In genomic region chr19:51030631-51031030, GRCh38 we compare ENCODE assay signal across 17 cellular contexts. TPM values are rescaled to one million over a fixed set of nuclear protein-coding genes. Genes with fewer than 3 reads are reported as not detected.
DNase-seq lines count a peak whose midpoint lies in the region; ATAC-seq, FAIRE-seq and TF ChIP-seq lines count a peak whose summit lies in the region.
"Had no signal": no experiment of that assay in that cellular context is flagged by ENCODE, and none has a peak within 500 bp of the region (broad histone marks: within the 10 kb centered on the region; RNA-seq: fewer than 3 reads in every experiment).

No MANE protein-coding gene starts in this region.

- DNase-seq in Daoy (ENCODE audit: low read depth) (peak; percentile 21), WTC11 (ENCODE audit: low spot score) (no peak), mesenteric fat pad (ENCODE audit: low spot score) (peak; percentile 85), urothelium cell line (ENCODE audit: low spot score) (peak; percentile 26), cortex of kidney (lab: John Stamatoyannopoulos, UW) (no peak), GM12892 (ENCODE audit: insufficient read length) (no peak), HuH-7 (ENCODE audit: low spot score) (no peak)
- DNase-seq: Caco-2; CD8-positive, alpha-beta memory T cell; GM23248; HFFc6 had no signal

- CTCF ChIA-PET in WTC11 (lab: Charles Lee): interaction anchor here (0.6 kb wide), 1 partner anchor 64 kb away, joined by 3 read pairs; no protein-coding TSS in a partner anchor

- H3K9me3 Mint-ChIP-seq in WTC11: peaks cover 6% of the 10 kb centered on the region
- H3K9me3 Mint-ChIP-seq: CD8-positive, alpha-beta memory T cell had no signal

- POLR2A ChIA-PET in WTC11 (lab: Charles Lee): no interaction called here

- no peaks in the 10 kb centered on the region for H3K36me3 Mint-ChIP-seq in WTC11
- H3K36me3 Mint-ChIP-seq: CD8-positive, alpha-beta memory T cell had no signal

- H3K27ac Mint-ChIP-seq in WTC11: no peak overlapping the region
- H3K27ac Mint-ChIP-seq: CD8-positive, alpha-beta memory T cell; HFFc6 had no signal

- peaks cover 35% of the 10 kb centered on the region for H3K4me1 Mint-ChIP-seq in WTC11
- H3K4me1 Mint-ChIP-seq: CD8-positive, alpha-beta memory T cell had no signal

- peak; percentile 71 for FAIRE-seq in urothelium cell line (lab: Jason Lieb, UNC)
- no peak for FAIRE-seq in GM12892 (lab: Jason Lieb, UNC)
- FAIRE-seq: A549, GM18507, HepG2, HTR-8/SVneo had no signal

- H3K27me3 Mint-ChIP-seq in WTC11 (ENCODE audit: low read depth): peaks cover 4% of the 10 kb centered on the region

- no peak for TF ChIP-seq POLR2A in GM12892 (IDR thresholded peaks at IDR 0.05; ENCODE audit: low read depth, low read length)

- no peak for ATAC-seq in WTC11
- ATAC-seq: HepG2 had no signal

- no peak overlapping the region for H3K4me3 Mint-ChIP-seq in WTC11
- H3K4me3 Mint-ChIP-seq: CD8-positive, alpha-beta memory T cell; HFFc6 had no signal

- no peak for TF ChIP-seq CTCF in WTC11 (IDR thresholded peaks at IDR 0.05)

TF ChIP-seq in WTC11, 78 proteins besides CTCF, POLR2A, EP300 and RAD21:
- no peak for TF ChIP-seq ZBTB21 (CRISPR knock-in tag; IDR thresholded peaks at IDR 0.05; ENCODE audit: borderline replicate concordance)
- no peak for TF ChIP-seq MYBL2 (CRISPR knock-in tag; IDR thresholded peaks at IDR 0.05)
- 0 out of 2 replicates have a peak, but pooled peaks have one; percentile 13 for TF ChIP-seq SMAD4 (CRISPR knock-in tag; IDR thresholded peaks at IDR 0.05)
- TF ChIP-seq GRHL2 (CRISPR knock-in tag; IDR thresholded peaks at IDR 0.05; ENCODE audit: insufficient replicate concordance, severe bottlenecking): no peak

RNA-seq across cellular contexts. Expression of gene KLK12, which starts 4.2 kb away (rescaled TPM):
- total RNA-seq in Daoy (2014; rRNA removed; shearing (Covaris generic)): not detected in 2 replicates
- not detected in 3 replicates for total RNA-seq in WTC11 (2021)
- not detected for total RNA-seq in mesenteric fat pad
- polyA plus RNA-seq in GM12892 (2012; ENCODE audit: missing spikeins): not detected
- total RNA-seq: Caco-2; CD8-positive, alpha-beta memory T cell; GM23248; HepG2; HFFc6 had no signal
- polyA plus RNA-seq: A549; AG04450; BJ; CD8-positive, alpha-beta memory T cell; GM23248; HepG2 had no signal

RNA-seq across cellular contexts. Expression of gene KLK11, which starts 4.2 kb away (rescaled TPM):
- not detected in 2 replicates for total RNA-seq in Daoy (2014; rRNA removed; shearing (Covaris generic))
- total RNA-seq in WTC11 (2021): 0.23 to 0.55 TPM (median 0.27 TPM) in 3 replicates
- total RNA-seq in mesenteric fat pad: not detected
- not detected for polyA plus RNA-seq in GM12892 (2012; ENCODE audit: missing spikeins)
- total RNA-seq: Caco-2; CD8-positive, alpha-beta memory T cell; GM23248; HepG2; HFFc6 had no signal
- polyA plus RNA-seq: A549; AG04450; BJ; CD8-positive, alpha-beta memory T cell; GM23248; HepG2 had no signal

RNA-seq across cellular contexts. Expression of gene KLK10, which starts 11.1 kb away (rescaled TPM):
- total RNA-seq in Daoy (2014; rRNA removed; shearing (Covaris generic)): 0.63 TPM in 1 of 2 replicates, not detected in the other
- 3.2 to 4.9 TPM (median 4.9 TPM) in 3 replicates for total RNA-seq in WTC11 (2021)
- not detected for total RNA-seq in mesenteric fat pad
- polyA plus RNA-seq in GM12892 (2012; ENCODE audit: missing spikeins): not detected
- total RNA-seq: Caco-2; CD8-positive, alpha-beta memory T cell; GM23248; HepG2; HFFc6 had no signal
- polyA plus RNA-seq: AG04450; BJ; CD8-positive, alpha-beta memory T cell; GM23248; HepG2 had no signal

RNA-seq across cellular contexts. Expression of gene KLK8, which starts 29.2 kb away (rescaled TPM):
- not detected in 2 replicates for total RNA-seq in Daoy (2014; rRNA removed; shearing (Covaris generic))
- total RNA-seq in WTC11 (2021) (4.4 to 6.9 TPM (median 5.9 TPM) in 3 replicates), mesenteric fat pad (not detected)
- polyA plus RNA-seq in GM12892 (2012; ENCODE audit: missing spikeins): not detected
- total RNA-seq: CD8-positive, alpha-beta memory T cell; GM23248; HepG2; HFFc6 had no signal
- polyA plus RNA-seq: A549; AG04450; BJ; CD8-positive, alpha-beta memory T cell; GM23248; HepG2 had no signal

RNA-seq across cellular contexts. Expression of gene KLK13, which starts 34.3 kb away (rescaled TPM):
- total RNA-seq in Daoy (2014; rRNA removed; shearing (Covaris generic)): not detected in 2 replicates
- total RNA-seq in WTC11 (2021) (3.1 to 5.0 TPM (median 4.5 TPM) in 3 replicates), mesenteric fat pad (not detected)
- not detected for polyA plus RNA-seq in GM12892 (2012; ENCODE audit: missing spikeins)
- total RNA-seq: Caco-2; CD8-positive, alpha-beta memory T cell; GM23248; HepG2; HFFc6 had no signal
- polyA plus RNA-seq: A549; AG04450; BJ; CD8-positive, alpha-beta memory T cell had no signal

Comparison
In these comparisons a context has a peak if more than half of its experiments do, and no peak if none do; other contexts are left out.
1. DNase-seq: peak in Daoy (single experiment), mesenteric fat pad (single experiment) and urothelium cell line (single experiment); none in WTC11 (single experiment), cortex of kidney (single experiment), GM12892 (single experiment) and HuH-7 (single experiment).